9 cellular contexts compared by ENCODE assay signal in the genomic region with DNA sequence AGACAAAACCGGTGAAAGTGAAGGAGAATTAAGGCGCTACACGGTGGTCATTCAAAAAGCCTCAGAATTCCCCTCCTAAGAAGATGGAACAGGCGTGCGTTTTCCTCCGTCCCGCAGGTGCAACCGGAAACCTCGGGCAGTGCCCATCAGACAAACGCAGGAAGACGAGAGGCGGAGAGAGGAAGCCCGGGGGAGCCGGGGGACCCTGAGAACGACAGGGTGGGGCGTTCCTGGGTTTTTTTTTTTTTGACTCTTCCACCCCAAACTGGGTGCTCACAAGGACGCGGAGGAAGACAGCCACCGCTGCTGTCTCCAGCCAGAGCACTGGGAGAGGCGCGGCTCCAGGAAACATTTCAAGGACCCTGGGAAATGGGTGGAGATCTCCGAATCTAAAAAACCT. TPM values are rescaled to one million over a fixed set of nuclear protein-coding genes. Genes with fewer than 3 reads are reported as not detected.
DNase-seq lines count a peak whose midpoint lies in the region; ATAC-seq, FAIRE-seq and TF ChIP-seq lines count a peak whose summit lies in the region.
"Had no signal": no experiment of that assay in that cellular context is flagged by ENCODE, and none has a peak within 500 bp of the region (broad histone marks: within the 10 kb centered on the region; RNA-seq: fewer than 3 reads in every experiment).

No MANE protein-coding gene starts in this region.

- H3K4me1 Mint-ChIP-seq in activated T-helper 1 cell treated with anti-CD3 and anti-CD28 coated beads, Interleukin-12 subunit alpha, Interleukin-12 subunit beta, Interleukin-2, Interleukin-4 antibody, amounts not matched to agents 30 ng/mL and 10 ng/mL and 1 ng/mL, durations not matched to agents 14 hours and 24 hours and 36 hours (ENCODE audit: low read depth): peaks cover 24% of the 10 kb centered on the region

- no peaks in the 10 kb centered on the region for H4K20me1 ChIP-seq in keratinocyte (ENCODE audit: control insufficient read depth, extremely low read depth, insufficient read depth, low read length)

- H3K36me3 Mint-ChIP-seq in activated T-helper 1 cell treated with anti-CD3 and anti-CD28 coated beads, Interleukin-12 subunit alpha, Interleukin-12 subunit beta, Interleukin-2, Interleukin-4 antibody, amounts not matched to agents 30 ng/mL and 10 ng/mL and 1 ng/mL, durations not matched to agents 14 hours and 24 hours and 36 hours (ENCODE audit: low read depth): no peaks in the 10 kb centered on the region

- no peaks in the 10 kb centered on the region for H3K79me2 ChIP-seq in keratinocyte (ENCODE audit: control insufficient read depth, insufficient read depth, low read length)

- H3K27ac ChIP-seq in keratinocyte (ENCODE audit: control insufficient read depth, insufficient read depth, low read length) (no peak overlapping the region), prostate gland (peak overlapping the region in 1 of 2 donors; percentile 12)
- H3K27ac ChIP-seq: 22Rv1 had no signal

- peak; percentile 66 for DNase-seq in DMS53 (lab: John Stamatoyannopoulos, UW)
- no peak for DNase-seq in DMS53 treated with DMSO at 0.1 percent for 48 hours (lab: John Stamatoyannopoulos, UW; ENCODE audit: unreplicated experiment)
- no peak for DNase-seq in activated T-helper 1 cell treated with anti-CD3 and anti-CD28 coated beads, Interleukin-12 subunit alpha, Interleukin-12 subunit beta, Interleukin-2, Interleukin-4 antibody, amounts not matched to agents 30 ng/mL and 10 ng/mL and 1 ng/mL, durations not matched to agents 14 hours and 24 hours and 36 hours (ENCODE audit: low spot score)
- DNase-seq in keratinocyte (ENCODE audit: low read depth, low spot score): no peak
- DNase-seq in stimulated activated naive CD4-positive, alpha-beta T cell treated with Interleukin-2 at 50 U/mL for 16 hours (lab: John Stamatoyannopoulos, UW): peak; percentile 4
- no peak for DNase-seq in prostate gland (ENCODE audit: low spot score)
- no peak for DNase-seq in AG08396 (ENCODE audit: low spot score)

- H3K4me1 ChIP-seq in keratinocyte (ENCODE audit: control insufficient read depth, extremely low read depth, insufficient read depth, low read length) (peaks cover 3% of the 10 kb centered on the region), prostate gland (replicated peaks) (peaks cover 3% of the 10 kb centered on the region)

- H3K27me3 ChIP-seq in keratinocyte (ENCODE audit: control insufficient read depth, extremely low read depth, insufficient read depth, low read length): peaks cover 24% of the 10 kb centered on the region
- no peaks in the 10 kb centered on the region for H3K27me3 ChIP-seq in prostate gland (replicated peaks; ENCODE audit: insufficient read depth)

- ATAC-seq in HG02623 (IDR thresholded peaks at IDR 0.05; ENCODE audit: unreplicated experiment): no peak

- H3K4me2 ChIP-seq in keratinocyte (ENCODE audit: control insufficient read depth, extremely low read depth, insufficient read depth, low read depth, low read length): peak overlapping the region; percentile 56

- TF ChIP-seq CTCF in keratinocyte (optimal IDR thresholded peaks at IDR 0.05 in 1 of 3, IDR thresholded peaks at IDR 0.05 in 1 of 3, conservative IDR thresholded peaks at IDR 0.05 in 1 of 3; ENCODE audit: extremely low read depth in 1 of 3, insufficient read depth in 2 of 3, low read length in 3 of 3) (no peak), prostate gland (IDR thresholded peaks at IDR 0.05) (no peak)

- FAIRE-seq in keratinocyte (lab: Jason Lieb, UNC): no peak

- TF ChIP-seq POLR2A in prostate gland (IDR thresholded peaks at IDR 0.05): no peak

- peaks cover 35% of the 10 kb centered on the region for H3K27me3 Mint-ChIP-seq in activated T-helper 1 cell treated with anti-CD3 and anti-CD28 coated beads, Interleukin-12 subunit alpha, Interleukin-12 subunit beta, Interleukin-2, Interleukin-4 antibody, amounts not matched to agents 30 ng/mL and 10 ng/mL and 1 ng/mL, durations not matched to agents 14 hours and 24 hours and 36 hours (ENCODE audit: insufficient read depth)

- no peak overlapping the region for H2AFZ ChIP-seq in keratinocyte (ENCODE audit: control insufficient read depth, low read length)

- H3K9me3 ChIP-seq in keratinocyte (ENCODE audit: control insufficient read depth, low read depth, low read length): no peaks in the 10 kb centered on the region
- no peaks in the 10 kb centered on the region for H3K9me3 ChIP-seq in prostate gland

- dilution Hi-C loops in keratinocyte (cut with MboI; ENCODE audit: extremely low pct_ligation_motif_present, low sequenced_read_pairs): no loop called here

- H3K9me3 Mint-ChIP-seq in activated T-helper 1 cell treated with anti-CD3 and anti-CD28 coated beads, Interleukin-12 subunit alpha, Interleukin-12 subunit beta, Interleukin-2, Interleukin-4 antibody, amounts not matched to agents 30 ng/mL and 10 ng/mL and 1 ng/mL, durations not matched to agents 14 hours and 24 hours and 36 hours: no peaks in the 10 kb centered on the region

- intact Hi-C loops in activated T-helper 1 cell treated with anti-CD3 and anti-CD28 coated beads, Interleukin-12 subunit alpha, Interleukin-12 subunit beta, Interleukin-2, Interleukin-4 antibody, amounts not matched to agents 30 ng/mL and 10 ng/mL and 1 ng/mL, durations not matched to agents 14 hours and 24 hours and 36 hours (cut with micrococcal nuclease): loop anchor here (1.0 to 10.0 kb wide), 8 partner anchors 62 to 724 kb away; partner anchors contain the start of genes CEP43 and RPS6KA2
- intact Hi-C loops in prostate gland (cut with DNase I): no loop called here

- H3K36me3 ChIP-seq in keratinocyte (ENCODE audit: control insufficient read depth in 2 of 2, extremely low read depth in 1 of 2, insufficient read depth in 2 of 2, low read length in 2 of 2) (no peaks in the 10 kb centered on the region), prostate gland (no peaks in the 10 kb centered on the region)

- H3K27ac Mint-ChIP-seq in activated T-helper 1 cell treated with anti-CD3 and anti-CD28 coated beads, Interleukin-12 subunit alpha, Interleukin-12 subunit beta, Interleukin-2, Interleukin-4 antibody, amounts not matched to agents 30 ng/mL and 10 ng/mL and 1 ng/mL, durations not matched to agents 14 hours and 24 hours and 36 hours: peak overlapping the region; percentile 82

- no peak overlapping the region for H3K9ac ChIP-seq in keratinocyte (ENCODE audit: control insufficient read depth, extremely low read depth, insufficient read depth, low read length)

- H3K4me3 Mint-ChIP-seq in activated T-helper 1 cell treated with anti-CD3 and anti-CD28 coated beads, Interleukin-12 subunit alpha, Interleukin-12 subunit beta, Interleukin-2, Interleukin-4 antibody, amounts not matched to agents 30 ng/mL and 10 ng/mL and 1 ng/mL, durations not matched to agents 14 hours and 24 hours and 36 hours: peak overlapping the region; percentile 84

- WGBS in prostate gland: 5% methylated on average over 22 of the region's 22 CpGs

- H3K4me3 ChIP-seq in keratinocyte (ENCODE audit: control insufficient read depth in 2 of 3, extremely low read depth in 1 of 3, insufficient read depth in 2 of 3, low read depth in 1 of 3, low read length in 3 of 3): no peak overlapping the region
- H3K4me3 ChIP-seq in prostate gland: no peak overlapping the region

- no peaks in the 10 kb centered on the region for H3K9me1 ChIP-seq in keratinocyte (ENCODE audit: control insufficient read depth, extremely low read depth, insufficient read depth, low read length)

RNA-seq across cellular contexts. Expression of gene TTLL2, which starts 25.4 kb away (rescaled TPM):
- not detected in 2 replicates for total RNA-seq in activated T-helper 1 cell treated with anti-CD3 and anti-CD28 coated beads, Interleukin-12 subunit alpha, Interleukin-12 subunit beta, Interleukin-2, Interleukin-4 antibody, amounts not matched to agents 30 ng/mL and 10 ng/mL and 1 ng/mL, durations not matched to agents 14 hours and 24 hours and 36 hours
- polyA plus RNA-seq in keratinocyte: not detected in 3 replicates
- polyA plus RNA-seq in keratinocyte (2011; ENCODE audit: low read depth): not detected
- polyA plus RNA-seq in keratinocyte (2011; cell fraction: cytosol; rRNA removed): not detected in 2 replicates
- polyA plus RNA-seq in keratinocyte (2011; cell fraction: nucleus; rRNA removed): not detected in 2 replicates
- polyA plus RNA-seq in keratinocyte (2012; ENCODE audit: low replicate concordance): not detected in 2 replicates
- polyA minus RNA-seq in keratinocyte: not detected in 3 replicates
- not detected for polyA minus RNA-seq in keratinocyte (2011; cell fraction: cytosol; rRNA and poly(A)+ RNA removed)
- not detected in 2 replicates for polyA minus RNA-seq in keratinocyte (2011; cell fraction: nucleus; rRNA and poly(A)+ RNA removed)
- 1 to 10 TPM in 1 of 2 donors, not detected in 1; 1.9 TPM for total RNA-seq in prostate gland

RNA-seq across cellular contexts. Expression of gene UNC93A, which starts 59.2 kb away (rescaled TPM):
- not detected in 2 replicates for total RNA-seq in activated T-helper 1 cell treated with anti-CD3 and anti-CD28 coated beads, Interleukin-12 subunit alpha, Interleukin-12 subunit beta, Interleukin-2, Interleukin-4 antibody, amounts not matched to agents 30 ng/mL and 10 ng/mL and 1 ng/mL, durations not matched to agents 14 hours and 24 hours and 36 hours
- polyA plus RNA-seq in keratinocyte: 0.10 TPM in 1 of 3 replicates, not detected in the others
- 1.1 TPM for polyA plus RNA-seq in keratinocyte (2011; ENCODE audit: low read depth)
- polyA plus RNA-seq in keratinocyte (2011; cell fraction: cytosol; rRNA removed): not detected in 2 replicates
- not detected in 2 replicates for polyA plus RNA-seq in keratinocyte (2011; cell fraction: nucleus; rRNA removed)
- polyA plus RNA-seq in keratinocyte (2012; ENCODE audit: low replicate concordance): 0.61 TPM in 1 of 2 replicates, not detected in the other
- not detected in 3 replicates for polyA minus RNA-seq in keratinocyte
- not detected for polyA minus RNA-seq in keratinocyte (2011; cell fraction: cytosol; rRNA and poly(A)+ RNA removed)
- not detected in 2 replicates for polyA minus RNA-seq in keratinocyte (2011; cell fraction: nucleus; rRNA and poly(A)+ RNA removed)
- total RNA-seq in prostate gland: under 1 TPM; 0.51 to 0.55 TPM

Comparison
In these comparisons a context has a peak if more than half of its experiments do, and no peak if none do; other contexts are left out.
1. DNase-seq: peak in DMS53 (single experiment) and stimulated activated naive CD4-positive, alpha-beta T cell treated with Interleukin-2 at 50 U/mL for 16 hours (single experiment); none in DMS53 treated with DMSO at 0.1 percent for 48 hours (single experiment), activated T-helper 1 cell treated with anti-CD3 and anti-CD28 coated beads, Interleukin-12 subunit alpha, Interleukin-12 subunit beta, Interleukin-2, Interleukin-4 antibody, amounts not matched to agents 30 ng/mL and 10 ng/mL and 1 ng/mL, durations not matched to agents 14 hours and 24 hours and 36 hours (single experiment), keratinocyte (single experiment), prostate gland (single experiment) and AG08396 (single experiment).